In the genomic region with DNA sequence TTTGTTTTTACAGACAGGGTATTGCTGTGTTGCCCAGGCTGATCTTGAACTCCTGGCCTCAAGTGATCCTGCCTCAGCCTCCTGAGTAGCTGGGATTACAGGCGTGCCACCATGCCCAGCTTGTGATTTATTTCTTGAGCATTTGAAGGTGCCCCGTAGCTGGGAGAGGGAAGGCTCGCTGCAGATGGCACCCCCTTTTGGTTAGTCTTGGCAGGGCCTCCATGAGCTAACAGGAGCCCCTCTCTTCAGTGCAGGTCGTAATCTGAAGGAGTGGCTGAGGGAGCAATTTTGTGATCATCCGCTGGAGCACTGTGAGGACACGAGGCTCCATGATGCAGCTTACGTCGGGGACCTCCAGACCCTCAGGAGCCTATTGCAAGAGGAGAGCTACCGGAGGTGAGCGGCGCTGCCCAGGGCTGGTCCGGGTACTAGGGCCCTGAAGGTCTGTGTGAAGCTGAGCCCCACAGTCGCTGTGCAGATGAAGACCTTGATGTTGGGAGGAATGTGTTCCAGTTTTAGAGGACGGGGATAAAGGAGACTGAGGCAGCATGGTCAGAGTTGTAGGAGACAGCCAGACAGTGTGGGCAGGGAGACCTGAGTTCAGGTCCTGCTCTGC, we compare ENCODE assay signal across 1 cellular context.
A peak's percentile ranks its signal among the peaks of the same experiment; 100 is the strongest.
TF ChIP-seq lines count a peak whose summit lies in the region.

No MANE protein-coding gene starts in this region.

TF ChIP-seq in HEK293, 187 proteins besides CTCF, POLR2A, EP300 and RAD21:
- TF ChIP-seq, protein P1, sequence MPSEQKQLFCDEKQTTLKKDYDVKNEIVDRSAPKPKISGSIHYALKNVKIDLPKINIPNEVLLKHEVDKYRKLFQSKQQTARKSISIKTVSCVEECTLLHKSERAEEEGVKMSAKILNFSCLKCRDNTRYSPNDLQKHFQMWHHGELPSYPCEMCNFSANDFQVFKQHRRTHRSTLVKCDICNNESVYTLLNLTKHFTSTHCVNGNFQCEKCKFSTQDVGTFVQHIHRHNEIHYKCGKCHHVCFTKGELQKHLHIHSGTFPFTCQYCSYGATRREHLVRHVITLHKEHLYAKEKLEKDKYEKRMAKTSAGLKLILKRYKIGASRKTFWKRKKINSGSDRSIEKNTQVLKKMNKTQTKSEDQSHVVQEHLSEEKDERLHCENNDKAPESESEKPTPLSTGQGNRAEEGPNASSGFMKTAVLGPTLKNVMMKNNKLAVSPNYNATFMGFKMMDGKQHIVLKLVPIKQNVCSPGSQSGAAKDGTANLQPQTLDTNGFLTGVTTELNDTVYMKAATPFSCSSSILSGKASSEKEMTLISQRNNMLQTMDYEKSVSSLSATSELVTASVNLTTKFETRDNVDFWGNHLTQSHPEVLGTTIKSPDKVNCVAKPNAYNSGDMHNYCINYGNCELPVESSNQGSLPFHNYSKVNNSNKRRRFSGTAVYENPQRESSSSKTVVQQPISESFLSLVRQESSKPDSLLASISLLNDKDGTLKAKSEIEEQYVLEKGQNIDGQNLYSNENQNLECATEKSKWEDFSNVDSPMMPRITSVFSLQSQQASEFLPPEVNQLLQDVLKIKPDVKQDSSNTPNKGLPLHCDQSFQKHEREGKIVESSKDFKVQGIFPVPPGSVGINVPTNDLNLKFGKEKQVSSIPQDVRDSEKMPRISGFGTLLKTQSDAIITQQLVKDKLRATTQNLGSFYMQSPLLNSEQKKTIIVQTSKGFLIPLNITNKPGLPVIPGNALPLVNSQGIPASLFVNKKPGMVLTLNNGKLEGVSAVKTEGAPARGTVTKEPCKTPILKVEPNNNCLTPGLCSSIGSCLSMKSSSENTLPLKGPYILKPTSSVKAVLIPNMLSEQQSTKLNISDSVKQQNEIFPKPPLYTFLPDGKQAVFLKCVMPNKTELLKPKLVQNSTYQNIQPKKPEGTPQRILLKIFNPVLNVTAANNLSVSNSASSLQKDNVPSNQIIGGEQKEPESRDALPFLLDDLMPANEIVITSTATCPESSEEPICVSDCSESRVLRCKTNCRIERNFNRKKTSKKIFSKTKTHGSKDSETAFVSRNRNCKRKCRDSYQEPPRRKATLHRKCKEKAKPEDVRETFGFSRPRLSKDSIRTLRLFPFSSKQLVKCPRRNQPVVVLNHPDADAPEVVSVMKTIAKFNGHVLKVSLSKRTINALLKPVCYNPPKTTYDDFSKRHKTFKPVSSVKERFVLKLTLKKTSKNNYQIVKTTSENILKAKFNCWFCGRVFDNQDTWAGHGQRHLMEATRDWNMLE (tag by site-specific recombination; conservative IDR thresholded peaks at IDR 0.05; ENCODE audit: low read depth), result no peak
- TF ChIP-seq ZNF175 (tag by site-specific recombination; IDR thresholded peaks at IDR 0.05) (no peak), ZNF121 (tag by site-specific recombination; IDR thresholded peaks at IDR 0.05) (0 out of 2 replicates have a peak, but pooled peaks have one; percentile 34)
